In genomic region chr17:18041776-18042175, GRCh38 we compare ENCODE assay signal across 11 cellular contexts. TPM values are rescaled to one million over a fixed set of nuclear protein-coding genes. Genes with fewer than 3 reads are reported as not detected.
DNase-seq lines count a peak whose midpoint lies in the region; FAIRE-seq and TF ChIP-seq lines count a peak whose summit lies in the region.
"Had no signal": no experiment of that assay in that cellular context is flagged by ENCODE, and none has a peak within 500 bp of the region (broad histone marks: within the 10 kb centered on the region; RNA-seq: fewer than 3 reads in every experiment).

No MANE protein-coding gene starts in this region.

- H3K27me3 Mint-ChIP-seq in CD8-positive, alpha-beta memory T cell, result peaks cover 0 to 1% of the 10 kb centered on the region in 2 donors
- peaks cover 6% of the 10 kb centered on the region for H3K27me3 Mint-ChIP-seq in nephron progenitor cell (ENCODE audit: low read depth, poor library complexity)

- TF ChIP-seq CTCF in bronchial epithelial cell (IDR thresholded peaks at IDR 0.05; ENCODE audit: insufficient read depth, low read length, severe bottlenecking) (no peak), nephron progenitor cell (IDR thresholded peaks at IDR 0.05) (no peak), tibial nerve (IDR thresholded peaks at IDR 0.05) (no peak), esophagus muscularis mucosa (IDR thresholded peaks at IDR 0.05) (no peak), lower leg skin (IDR thresholded peaks at IDR 0.05) (no peak)

- H3K36me3 ChIP-seq in CD8-positive, alpha-beta memory T cell (ENCODE audit: insufficient read depth, low read length), result peaks cover 4% of the 10 kb centered on the region
- peaks cover 29% of the 10 kb centered on the region for H3K36me3 ChIP-seq in KOPT-K1 (ENCODE audit: insufficient read depth, low read length)
- H3K36me3 ChIP-seq in bronchial epithelial cell (ENCODE audit: control insufficient read depth, insufficient read depth, low read length), result peaks cover 5% of the 10 kb centered on the region
- peaks cover 0 to 23% (median 0%) of the 10 kb centered on the region in 3 donors for H3K36me3 ChIP-seq in tibial nerve
- peaks cover 11 to 20% (median 18%) of the 10 kb centered on the region in 4 donors for H3K36me3 ChIP-seq in esophagus muscularis mucosa

- intact Hi-C loops in esophagus muscularis mucosa (cut with DNase I), result no loop called here
- intact Hi-C loops in lower leg skin (cut with DNase I; ENCODE audit: low total_unique reads), result loop anchor here (10.0 kb wide), 1 partner anchor 367 kb away; no protein-coding TSS in a partner anchor

- no peaks in the 10 kb centered on the region for H3K9me3 ChIP-seq in CD8-positive, alpha-beta memory T cell (ENCODE audit: low read length)
- H3K9me3 ChIP-seq in KOPT-K1 (ENCODE audit: insufficient read depth, low read length, poor library complexity, severe bottlenecking) (no peaks in the 10 kb centered on the region), tibial nerve (no peaks in the 10 kb centered on the region), esophagus muscularis mucosa (no peaks in the 10 kb centered on the region)
- H3K9me3 ChIP-seq: ascending aorta had no signal

- no peak overlapping the region for H3K27ac ChIP-seq in CD8-positive, alpha-beta memory T cell (ENCODE audit: low read depth, low read length)
- peak overlapping the region; percentile 15 for H3K27ac ChIP-seq in KOPT-K1 (ENCODE audit: low read depth, low read length, poor library complexity, severe bottlenecking)
- H3K27ac ChIP-seq in tibial nerve, result no peak overlapping the region
- H3K27ac ChIP-seq in esophagus muscularis mucosa (replicated peaks in 1 of 4), result no peak overlapping the region
- H3K27ac ChIP-seq: ascending aorta, VCaP had no signal

- POLR2A ChIA-PET in CD8-positive, alpha-beta memory T cell (lab: Charles Lee), result no interaction called here

- H3K4me3 ChIP-seq in CD8-positive, alpha-beta memory T cell (ENCODE audit: low read length), result no peak overlapping the region
- H3K4me3 ChIP-seq in bronchial epithelial cell (ENCODE audit: low read depth, low read length), result no peak overlapping the region
- H3K4me3 ChIP-seq in tibial nerve, result no peak overlapping the region
- no peak overlapping the region for H3K4me3 ChIP-seq in esophagus muscularis mucosa
- H3K4me3 ChIP-seq in lower leg skin (ENCODE audit: low read depth, poor library complexity, severe bottlenecking), result no peak overlapping the region
- H3K4me3 ChIP-seq: GM12878 had no signal

- 16 to 34% methylated on average over 1 of the region's 1 CpG for WGBS in tibial nerve, 2 donors
- 13% methylated on average over 1 of the region's 1 CpG for WGBS in esophagus muscularis mucosa
- WGBS in lower leg skin, 2 donors, result 35 to 36% methylated on average over 1 of the region's 1 CpG

- FAIRE-seq in bronchial epithelial cell (lab: Jason Lieb, UNC), result no peak
- FAIRE-seq: GM12878 had no signal

- no peaks in the 10 kb centered on the region for H3K27me3 ChIP-seq in CD8-positive, alpha-beta memory T cell (ENCODE audit: insufficient read depth, low read length, poor library complexity, severe bottlenecking)
- no peaks in the 10 kb centered on the region for H3K27me3 ChIP-seq in bronchial epithelial cell (ENCODE audit: control insufficient read depth, insufficient read depth, low read length)
- no peaks in the 10 kb centered on the region for H3K27me3 ChIP-seq in tibial nerve
- H3K27me3 ChIP-seq in esophagus muscularis mucosa, result no peaks in the 10 kb centered on the region
- H3K27me3 ChIP-seq: ascending aorta had no signal

- TF ChIP-seq EP300 in tibial nerve (IDR thresholded peaks at IDR 0.05), result no peak
- TF ChIP-seq EP300 in esophagus muscularis mucosa (IDR thresholded peaks at IDR 0.05), result no peak

- H3K36me3 Mint-ChIP-seq in CD8-positive, alpha-beta memory T cell, result peaks cover 0 to 26% (median 4%) of the 10 kb centered on the region in 3 donors
- H3K36me3 Mint-ChIP-seq in nephron progenitor cell (ENCODE audit: low read depth), result peaks cover 17% of the 10 kb centered on the region

- TF ChIP-seq POLR2A in tibial nerve (IDR thresholded peaks at IDR 0.05) (no peak), esophagus muscularis mucosa (IDR thresholded peaks at IDR 0.05; ENCODE audit: low read depth) (no peak), lower leg skin (IDR thresholded peaks at IDR 0.05) (no peak)

- peaks cover 46 to 61% (median 55%) of the 10 kb centered on the region in 3 donors for H3K4me1 Mint-ChIP-seq in CD8-positive, alpha-beta memory T cell
- H3K4me1 Mint-ChIP-seq in nephron progenitor cell, result peaks cover 53% of the 10 kb centered on the region

- no peak for DNase-seq in CD8-positive, alpha-beta memory T cell
- DNase-seq in bronchial epithelial cell (ENCODE audit: low read depth) (peak; percentile 91), nephron progenitor cell (no peak), tibial nerve (ENCODE audit: low spot score in 2 of 2) (no peak), esophagus muscularis mucosa (ENCODE audit: extremely low spot score) (no peak), lower leg skin (ENCODE audit: low spot score in 2 of 2) (no peak), retina (no peak)

- peak overlapping the region; percentile 0 to 97 (median 86) for H3K4me3 Mint-ChIP-seq in CD8-positive, alpha-beta memory T cell
- peak overlapping the region; percentile 99 for H3K4me3 Mint-ChIP-seq in nephron progenitor cell

- H3K4me1 ChIP-seq in CD8-positive, alpha-beta memory T cell (ENCODE audit: insufficient read depth, low read length), result peaks cover 29% of the 10 kb centered on the region
- H3K4me1 ChIP-seq in tibial nerve, result peaks cover 0 to 43% (median 25%) of the 10 kb centered on the region in 4 donors
- H3K4me1 ChIP-seq in esophagus muscularis mucosa, result peaks cover 32 to 53% (median 44%) of the 10 kb centered on the region in 4 donors

- H3K9me3 Mint-ChIP-seq in CD8-positive, alpha-beta memory T cell, result no peaks in the 10 kb centered on the region
- H3K9me3 Mint-ChIP-seq in nephron progenitor cell, result no peaks in the 10 kb centered on the region

- CTCF ChIA-PET in CD8-positive, alpha-beta memory T cell (lab: Charles Lee), result no interaction called here

- H3K27ac Mint-ChIP-seq in CD8-positive, alpha-beta memory T cell, result peak overlapping the region in 7 of 8 donors; percentile 38 to 81 (median 72)
- no peak overlapping the region for H3K27ac Mint-ChIP-seq in nephron progenitor cell

RNA-seq across cellular contexts. Expression of gene GID4, which starts 2.6 kb away (rescaled TPM):
- 10 to 100 TPM in 1 of 2 experiments, 1 to 10 TPM in 1; 9.8 to 11.1 TPM for total RNA-seq in CD8-positive, alpha-beta memory T cell
- polyA plus RNA-seq in CD8-positive, alpha-beta memory T cell, result 8.5 TPM
- 5.3 and 6.5 TPM in 2 replicates for total RNA-seq in bronchial epithelial cell
- 10 to 100 TPM; 13.2 to 19.4 (median 16.0) TPM for total RNA-seq in tibial nerve
- 10 to 100 TPM; 33.1 to 39.8 (median 34.4) TPM for total RNA-seq in esophagus muscularis mucosa
- total RNA-seq in lower leg skin, result 10 to 100 TPM; 23.0 to 30.1 (median 24.1) TPM

RNA-seq across cellular contexts. Expression of gene ATPAF2, which starts 2.8 kb away (rescaled TPM):
- total RNA-seq in CD8-positive, alpha-beta memory T cell, result 10 to 100 TPM; 30.4 to 33.4 TPM
- 16.0 TPM for polyA plus RNA-seq in CD8-positive, alpha-beta memory T cell
- total RNA-seq in bronchial epithelial cell (11.3 and 11.5 TPM in 2 replicates), tibial nerve (10 to 100 TPM; 24.0 to 43.7 (median 35.5) TPM), esophagus muscularis mucosa (10 to 100 TPM; 10.4 to 26.1 (median 12.3) TPM), lower leg skin (10 to 100 TPM; 17.4 to 32.1 (median 22.9) TPM)

RNA-seq across cellular contexts. Expression of gene DRG2, which starts 46.0 kb away (rescaled TPM):
- 10 to 100 TPM; 52.9 to 54.2 TPM for total RNA-seq in CD8-positive, alpha-beta memory T cell
- polyA plus RNA-seq in CD8-positive, alpha-beta memory T cell, result 51.7 TPM
- total RNA-seq in bronchial epithelial cell (20.7 and 23.7 TPM in 2 replicates), tibial nerve (10 to 100 TPM; 29.5 to 55.1 (median 43.3) TPM), esophagus muscularis mucosa (10 to 100 TPM; 27.4 to 33.8 (median 33.0) TPM), lower leg skin (10 to 100 TPM; 33.5 to 44.5 (median 37.4) TPM)
